Comparison of ENCODE assay signal across 38 cellular contexts in genomic region chr2:239135531-239135930, GRCh38.
"Had no signal": no experiment of that assay in that cellular context is flagged by ENCODE, and none has a peak within 500 bp of the region (broad histone marks: within the 10 kb centered on the region; RNA-seq: fewer than 3 reads in every experiment).

No MANE protein-coding gene starts in this region.

- H3K4me3 Mint-ChIP-seq: activated naive CD4-positive, alpha-beta T cell treated with anti-CD3 and anti-CD28 coated beads for 36 hours; activated naive CD4-positive, alpha-beta T cell treated with anti-CD3 and anti-CD28 coated beads, Interleukin-2, amount 10 ng/mL, durations not matched to agents 7 days and 5 days; activated naive CD4-positive, alpha-beta T cell treated with anti-CD3 and anti-CD28 coated beads, Interleukin-2, amount 50 U/mL, for 24 hours; activated naive CD8-positive, alpha-beta T cell; activated naive CD8-positive, alpha-beta T cell treated with anti-CD3 and anti-CD28 coated beads for 36 hours; activated naive CD8-positive, alpha-beta T cell treated with anti-CD3 and anti-CD28 coated beads, Interleukin-2, amount 10 ng/mL, durations not matched to agents 7 days and 5 days; activated naive CD8-positive, alpha-beta T cell treated with anti-CD3 and anti-CD28 coated beads, Interleukin-2, amount 50 U/mL, for 24 hours; activated T-cell treated with anti-CD3 and anti-CD28 coated beads, Interleukin-2, amount 50 U/mL, for 24 hours; activated T-cell treated with anti-CD3 and anti-CD28 coated beads, Interleukin-2, amount 50 U/mL, for 4 hours; activated T-cell treated with anti-CD3 and anti-CD28 coated beads, Interleukin-2, amount 50 U/mL, for 72 hours; activated T-helper 1 cell treated with anti-CD3 and anti-CD28 coated beads, Interleukin-12 subunit alpha, Interleukin-12 subunit beta, Interleukin-2, Interleukin-4 antibody, amounts not matched to agents 30 ng/mL and 10 ng/mL and 1 ng/mL, durations not matched to agents 14 hours and 24 hours and 36 hours; activated T-helper 17 cell treated with anti-CD3 and anti-CD28 coated beads, Interleukin-2, amount 50 U/mL, for 72 hours; brain; central memory CD8-positive, alpha-beta T cell had no signal

- H3K4me1 ChIP-seq: adrenal gland, body of pancreas, breast epithelium had no signal

- H3K4me3 ChIP-seq: adrenal gland, ascending aorta, body of pancreas, breast epithelium, cardiac muscle cell had no signal

- H3K27ac ChIP-seq: adrenal gland, ascending aorta, body of pancreas, brain microvascular endothelial cell, breast epithelium, cardiac muscle cell had no signal

- H3K27me3 Mint-ChIP-seq: activated naive CD4-positive, alpha-beta T cell treated with anti-CD3 and anti-CD28 coated beads, Interleukin-2, amount 10 ng/mL, durations not matched to agents 7 days and 5 days; activated naive CD4-positive, alpha-beta T cell treated with anti-CD3 and anti-CD28 coated beads, Interleukin-2, amount 50 U/mL, for 24 hours; activated naive CD8-positive, alpha-beta T cell; activated naive CD8-positive, alpha-beta T cell treated with anti-CD3 and anti-CD28 coated beads for 36 hours; activated naive CD8-positive, alpha-beta T cell treated with anti-CD3 and anti-CD28 coated beads, Interleukin-2, amount 10 ng/mL, durations not matched to agents 7 days and 5 days; activated naive CD8-positive, alpha-beta T cell treated with anti-CD3 and anti-CD28 coated beads, Interleukin-2, amount 50 U/mL, for 24 hours; activated T-cell treated with anti-CD3 and anti-CD28 coated beads, Interleukin-2, amount 50 U/mL, for 24 hours; activated T-helper 17 cell treated with anti-CD3 and anti-CD28 coated beads, Interleukin-2, amount 50 U/mL, for 72 hours; brain; central memory CD8-positive, alpha-beta T cell had no signal

- H3K27me3 ChIP-seq: adrenal gland, ascending aorta, body of pancreas, brain microvascular endothelial cell, breast epithelium, cardiac muscle cell had no signal

- DNase-seq: activated effector memory CD4-positive, alpha-beta T cell treated with anti-CD3 and anti-CD28 coated beads, Interleukin-2, amount 50 U/mL, for 16 hours; activated effector memory CD4-positive, alpha-beta T cell treated with Interleukin-2 at 50 U/mL for 16 hours; activated gamma-delta T cell; activated gamma-delta T cell treated with Interleukin-2 at 50 U/mL for 16 hours; activated naive CD4-positive, alpha-beta T cell; activated naive CD4-positive, alpha-beta T cell treated with anti-CD3 and anti-CD28 coated beads for 36 hours; activated naive CD4-positive, alpha-beta T cell treated with anti-CD3 and anti-CD28 coated beads, Interleukin-2, amount 10 ng/mL, durations not matched to agents 7 days and 5 days; activated naive CD4-positive, alpha-beta T cell treated with anti-CD3 and anti-CD28 coated beads, Interleukin-2, amount 50 U/mL, for 16 hours; activated naive CD4-positive, alpha-beta T cell treated with Interleukin-2 at 50 U/mL for 16 hours; activated naive CD8-positive, alpha-beta T cell treated with anti-CD3 and anti-CD28 coated beads for 36 hours; activated naive CD8-positive, alpha-beta T cell treated with anti-CD3 and anti-CD28 coated beads, Interleukin-2, amount 10 ng/mL, durations not matched to agents 7 days and 5 days; activated naive CD8-positive, alpha-beta T cell treated with anti-CD3 and anti-CD28 coated beads, Interleukin-2, amount 50 U/mL, for 24 hours; activated T-cell treated with anti-CD3 and anti-CD28 coated beads, Interleukin-2, amount 50 U/mL, for 1 hour; activated T-cell treated with anti-CD3 and anti-CD28 coated beads, Interleukin-2, amount 50 U/mL, for 24 hours; activated T-cell treated with anti-CD3 and anti-CD28 coated beads, Interleukin-2, amount 50 U/mL, for 4 hours; activated T-cell treated with anti-CD3 and anti-CD28 coated beads, Interleukin-2, amount 50 U/mL, for 48 hours; activated T-cell treated with anti-CD3 and anti-CD28 coated beads, Interleukin-2, amount 50 U/mL, for 72 hours; adrenal gland; amniotic stem cell; amygdala; anterior cingulate cortex; aorta; body of pancreas; brain microvascular endothelial cell; caudate nucleus; central memory CD4-positive, alpha-beta T cell; cerebellar nuclear complex had no signal

- H3K4me1 Mint-ChIP-seq: activated naive CD4-positive, alpha-beta T cell treated with anti-CD3 and anti-CD28 coated beads, Interleukin-2, amount 10 ng/mL, durations not matched to agents 7 days and 5 days; activated naive CD4-positive, alpha-beta T cell treated with anti-CD3 and anti-CD28 coated beads, Interleukin-2, amount 50 U/mL, for 24 hours; activated naive CD8-positive, alpha-beta T cell treated with anti-CD3 and anti-CD28 coated beads for 36 hours; activated naive CD8-positive, alpha-beta T cell treated with anti-CD3 and anti-CD28 coated beads, Interleukin-2, amount 10 ng/mL, durations not matched to agents 7 days and 5 days; brain had no signal

- ATAC-seq: activated naive CD4-positive, alpha-beta T cell treated with anti-CD3 and anti-CD28 coated beads, Interleukin-2, amount 50 U/mL, for 72 hours; activated naive CD8-positive, alpha-beta T cell treated with anti-CD3 and anti-CD28 coated beads, Interleukin-2, amount 50 U/mL, for 24 hours; activated T-cell treated with anti-CD3 and anti-CD28 coated beads, Interleukin-2, amount 50 U/mL, for 4 hours; activated T-cell treated with anti-CD3 and anti-CD28 coated beads, Interleukin-2, amount 50 U/mL, for 72 hours; activated T-helper 17 cell treated with anti-CD3 and anti-CD28 coated beads, Interleukin-2, amount 50 U/mL, for 72 hours; body of pancreas had no signal

- H3K9me3 Mint-ChIP-seq: activated naive CD4-positive, alpha-beta T cell treated with anti-CD3 and anti-CD28 coated beads for 36 hours; activated naive CD4-positive, alpha-beta T cell treated with anti-CD3 and anti-CD28 coated beads, Interleukin-2, amount 50 U/mL, for 24 hours; activated naive CD8-positive, alpha-beta T cell treated with anti-CD3 and anti-CD28 coated beads for 36 hours; activated naive CD8-positive, alpha-beta T cell treated with anti-CD3 and anti-CD28 coated beads, Interleukin-2, amount 10 ng/mL, durations not matched to agents 7 days and 5 days; activated naive CD8-positive, alpha-beta T cell treated with anti-CD3 and anti-CD28 coated beads, Interleukin-2, amount 50 U/mL, for 24 hours; activated T-cell treated with anti-CD3 and anti-CD28 coated beads, Interleukin-2, amount 50 U/mL, for 24 hours; activated T-cell treated with anti-CD3 and anti-CD28 coated beads, Interleukin-2, amount 50 U/mL, for 72 hours; activated T-helper 1 cell treated with anti-CD3 and anti-CD28 coated beads, Interleukin-12 subunit alpha, Interleukin-12 subunit beta, Interleukin-2, Interleukin-4 antibody, amounts not matched to agents 30 ng/mL and 10 ng/mL and 1 ng/mL, durations not matched to agents 14 hours and 24 hours and 36 hours; activated T-helper 2 cell treated with anti-CD3 and anti-CD28 coated beads, Interferon-gamma antibody, Interleukin-2, Interleukin-4, amounts not matched to agents 10 μg/mL and 5 μg/mL and 100 μg/mL, durations not matched to agents 14 hours and 24 hours and 36 hours; brain; central memory CD8-positive, alpha-beta T cell had no signal

- H3K9me3 ChIP-seq: adrenal gland, ascending aorta, body of pancreas, breast epithelium had no signal

- H3K27ac Mint-ChIP-seq: activated naive CD4-positive, alpha-beta T cell treated with anti-CD3 and anti-CD28 coated beads for 36 hours; activated naive CD4-positive, alpha-beta T cell treated with anti-CD3 and anti-CD28 coated beads, Interleukin-2, amount 10 ng/mL, durations not matched to agents 7 days and 5 days; activated naive CD4-positive, alpha-beta T cell treated with anti-CD3 and anti-CD28 coated beads, Interleukin-2, amount 50 U/mL, for 72 hours; activated naive CD8-positive, alpha-beta T cell; activated naive CD8-positive, alpha-beta T cell treated with anti-CD3 and anti-CD28 coated beads for 36 hours; activated naive CD8-positive, alpha-beta T cell treated with anti-CD3 and anti-CD28 coated beads, Interleukin-2, amount 10 ng/mL, durations not matched to agents 7 days and 5 days; activated naive CD8-positive, alpha-beta T cell treated with anti-CD3 and anti-CD28 coated beads, Interleukin-2, amount 50 U/mL, for 24 hours; activated T-cell treated with anti-CD3 and anti-CD28 coated beads, Interleukin-2, amount 50 U/mL, for 24 hours; activated T-cell treated with anti-CD3 and anti-CD28 coated beads, Interleukin-2, amount 50 U/mL, for 72 hours; activated T-helper 1 cell treated with anti-CD3 and anti-CD28 coated beads, Interleukin-12 subunit alpha, Interleukin-12 subunit beta, Interleukin-2, Interleukin-4 antibody, amounts not matched to agents 30 ng/mL and 10 ng/mL and 1 ng/mL, durations not matched to agents 14 hours and 24 hours and 36 hours; activated T-helper 17 cell treated with anti-CD3 and anti-CD28 coated beads, Interleukin-2, amount 50 U/mL, for 72 hours; activated T-helper 2 cell treated with anti-CD3 and anti-CD28 coated beads, Interferon-gamma antibody, Interleukin-2, Interleukin-4, amounts not matched to agents 10 μg/mL and 5 μg/mL and 100 μg/mL, durations not matched to agents 14 hours and 24 hours and 36 hours; brain had no signal
